Comparison of ENCODE assay signal across 1 cellular context in genomic region chr1:155273134-155273982, GRCh38.
A peak's percentile ranks its signal among the peaks of the same experiment; 100 is the strongest.
TF ChIP-seq lines count a peak whose summit lies in the region.

TSS of gene CLK2 (minus strand) at chr1:155273504. CDS start at chr1:155270977, 2,527 bp downstream.

TF ChIP-seq in K562, 482 proteins besides CTCF, POLR2A, EP300 and RAD21 (continued from another document and continues in another):
- TF ChIP-seq ZFP36 (IDR thresholded peaks at IDR 0.05; ENCODE audit: low read depth, low read length, partially characterized antibody) (no peak), LCOR (CRISPR knock-in tag; IDR thresholded peaks at IDR 0.05) (no peak; the same call in 1 of the 2 replicates), ZNF79 (CRISPR knock-in tag; IDR thresholded peaks at IDR 0.05; ENCODE audit: low read depth) (no peak), NCOA4 (IDR thresholded peaks at IDR 0.05; ENCODE audit: partially characterized antibody) (no peak), CCNT2 (IDR thresholded peaks at IDR 0.05; ENCODE audit: borderline replicate concordance, extremely low read depth, insufficient read length, low read depth, low read length) (peak; percentile 59), ZNF561 (CRISPR knock-in tag; conservative IDR thresholded peaks at IDR 0.05) (no peak), CXXC5 (CRISPR knock-in tag; IDR thresholded peaks at IDR 0.05) (peak; percentile 93), THRAP3 (IDR thresholded peaks at IDR 0.05; ENCODE audit: borderline replicate concordance) (no peak), SREBF1 (IDR thresholded peaks at IDR 0.05; ENCODE audit: borderline replicate concordance, low read depth, low read length) (no peak), FUS (optimal IDR thresholded peaks at IDR 0.05; ENCODE audit: low read depth, low read length) (no peak), HDAC8 (tag; IDR thresholded peaks at IDR 0.05) (no peak), DLX4 (CRISPR knock-in tag; IDR thresholded peaks at IDR 0.05) (no peak), SRSF7 (optimal IDR thresholded peaks at IDR 0.05; ENCODE audit: low read depth, low read length) (no peak), ZNF324 (CRISPR knock-in tag; IDR thresholded peaks at IDR 0.05) (no peak), MTA3 (IDR thresholded peaks at IDR 0.05; ENCODE audit: borderline replicate concordance) (no peak; the same call in 1 of the 2 replicates), GABPB2 (CRISPR knock-in tag; conservative IDR thresholded peaks at IDR 0.05) (no peak), PRDM10 (IDR thresholded peaks at IDR 0.05; ENCODE audit: partially characterized antibody) (no peak), MAFG (tag; conservative IDR thresholded peaks at IDR 0.05) (no peak), BRCA1 (IDR thresholded peaks at IDR 0.05) (no peak), BRCA1 (CRISPR knock-in tag; IDR thresholded peaks at IDR 0.05) (no peak), SMAD4 (CRISPR knock-in tag; conservative IDR thresholded peaks at IDR 0.05) (no peak), CCAR2 (IDR thresholded peaks at IDR 0.05; ENCODE audit: low read depth, low read length) (no peak), TARDBP (IDR thresholded peaks at IDR 0.05) (no peak), RFX7 (CRISPR knock-in tag; IDR thresholded peaks at IDR 0.05) (no peak), UBTF (IDR thresholded peaks at IDR 0.05; ENCODE audit: borderline replicate concordance in 1 of 2, low read depth in 2 of 2, low read length in 2 of 2) (peak in 1 of 2 experiments; percentile 65; a peak in 2 of 4 replicates), ZNF12 (CRISPR knock-in tag; IDR thresholded peaks at IDR 0.05) (no peak), RREB1 (CRISPR knock-in tag; IDR thresholded peaks at IDR 0.05) (no peak), HOMEZ (CRISPR knock-in tag; IDR thresholded peaks at IDR 0.05) (no peak), YBX1 (IDR thresholded peaks at IDR 0.05) (no peak), CREBBP (IDR thresholded peaks at IDR 0.05; ENCODE audit: low read depth, low read length) (no peak), ZNF311 (CRISPR knock-in tag; IDR thresholded peaks at IDR 0.05) (no peak), XRCC4 (IDR thresholded peaks at IDR 0.05; ENCODE audit: extremely low read depth, insufficient read depth, insufficient read length) (no peak), IRF9 (tag; IDR thresholded peaks at IDR 0.05) (no peak), ZFX (CRISPR knock-in tag; IDR thresholded peaks at IDR 0.05) (peak; percentile 50), ZFP91 (CRISPR knock-in tag; IDR thresholded peaks at IDR 0.05) (no peak; the same call in 1 of the 2 replicates), ETS2 (tag; IDR thresholded peaks at IDR 0.05; ENCODE audit: borderline replicate concordance, poor library complexity, severe bottlenecking) (no peak), KAT8 (IDR thresholded peaks at IDR 0.05; ENCODE audit: low read depth) (no peak), ATF3 (IDR thresholded peaks at IDR 0.05) (no peak), ATF3 (CRISPR knock-in tag; conservative IDR thresholded peaks at IDR 0.05) (no peak), AFF1 (IDR thresholded peaks at IDR 0.05; ENCODE audit: low read depth in 1 of 2, partially characterized antibody in 2 of 2) (peak in 1 of 2 experiments; percentile 25), ZNF780A (CRISPR knock-in tag; IDR thresholded peaks at IDR 0.05) (no peak), ZNF707 (CRISPR knock-in tag; conservative IDR thresholded peaks at IDR 0.05) (no peak)
